ENCODE assay signal across 8 cellular contexts in genomic region chr10:87093461-87094372, GRCh38. TPM values are rescaled to one million over a fixed set of nuclear protein-coding genes. Genes with fewer than 3 reads are reported as not detected.
DNase-seq lines count a peak whose midpoint lies in the region; ATAC-seq and TF ChIP-seq lines count a peak whose summit lies in the region.

No MANE protein-coding gene starts in this region.

- H3K27me3 Mint-ChIP-seq in activated CD4-positive, alpha-beta memory T cell treated with anti-CD3 and anti-CD28 coated beads, Interleukin-2, amount 10 ng/mL, durations not matched to agents 7 days and 5 days, result no peaks in the 10 kb centered on the region

- WGBS in ectodermal cell, 2 experiments, result 0 to 1% methylated on average over 41 of the region's 41 CpGs
- WGBS in lung, 2 donors, result 1 to 2% methylated on average over 31 to 41 of the region's 41 CpGs

- CTCF ChIA-PET in HEK293T (lab: Yijun Ruan, JAX), result interaction anchor here (0.6 to 0.8 kb wide), 2 partner anchors 9 to 114 kb away, joined by 3 read pairs; no protein-coding TSS in a partner anchor
- CTCF ChIA-PET in activated CD4-positive, alpha-beta memory T cell treated with anti-CD3 and anti-CD28 coated beads, Interleukin-2, amount 10 ng/mL, durations not matched to agents 7 days and 5 days (lab: Charles Lee), result interaction anchor here (1.2 to 1.5 kb wide), 2 partner anchors 10 to 40 kb away, joined by 3 to 5 read pairs; no protein-coding TSS in a partner anchor

- H3K36me3 Mint-ChIP-seq in activated CD4-positive, alpha-beta memory T cell treated with anti-CD3 and anti-CD28 coated beads, Interleukin-2, amount 10 ng/mL, durations not matched to agents 7 days and 5 days (ENCODE audit: low read depth), result peaks cover 46% of the 10 kb centered on the region

- no peaks in the 10 kb centered on the region for H3K9me3 ChIP-seq in ectodermal cell (ENCODE audit: control insufficient read depth, low read length)
- H3K9me3 ChIP-seq in lung (ENCODE audit: control insufficient read depth in 2 of 2, insufficient read depth in 1 of 2, low read length in 1 of 2), result no peaks in the 10 kb centered on the region

- H3K4me1 ChIP-seq in ectodermal cell (ENCODE audit: control insufficient read depth, insufficient read depth, low read length), result peaks cover 15% of the 10 kb centered on the region
- peaks cover 5 to 24% of the 10 kb centered on the region in 2 donors for H3K4me1 ChIP-seq in lung (ENCODE audit: control insufficient read depth in 2 of 2, insufficient read depth in 2 of 2, low read length in 2 of 2)

- no peak overlapping the region for H3K27ac ChIP-seq in ectodermal cell (ENCODE audit: insufficient read depth, low read depth, low read length, poor library complexity, severe bottlenecking)
- H3K27ac ChIP-seq in lung (ENCODE audit: low read depth in 1 of 2, low read length in 1 of 2), result peak overlapping the region; percentile 98 to 100

- peak overlapping the region; percentile 98 for H3K4me3 Mint-ChIP-seq in activated CD4-positive, alpha-beta memory T cell treated with anti-CD3 and anti-CD28 coated beads, Interleukin-2, amount 10 ng/mL, durations not matched to agents 7 days and 5 days

- H3K27me3 ChIP-seq in ectodermal cell (ENCODE audit: control insufficient read depth, insufficient read depth, low read length, poor library complexity, severe bottlenecking) (no peaks in the 10 kb centered on the region), lung (ENCODE audit: control insufficient read depth, insufficient read depth) (no peaks in the 10 kb centered on the region)

- POLR2A ChIA-PET in HEK293T (lab: Yijun Ruan, JAX), result no interaction called here
- POLR2A ChIA-PET in activated CD4-positive, alpha-beta memory T cell treated with anti-CD3 and anti-CD28 coated beads, Interleukin-2, amount 10 ng/mL, durations not matched to agents 7 days and 5 days (lab: Charles Lee), result interaction anchor here (0.6 to 4.9 kb wide), 13 partner anchors 9 to 508 kb away, joined by 3 to 46 read pairs (median 5); no protein-coding TSS in a partner anchor

- H3K36me3 ChIP-seq in ectodermal cell (ENCODE audit: control insufficient read depth, insufficient read depth, low read length) (no peaks in the 10 kb centered on the region), lung (ENCODE audit: control insufficient read depth in 2 of 2, insufficient read depth in 2 of 2, low read length in 2 of 2) (peaks cover 0 to 3% of the 10 kb centered on the region in 2 donors)

- no peak for TF ChIP-seq CTCF in lung (IDR thresholded peaks at IDR 0.05; ENCODE audit: control extremely low read depth, extremely low read depth)

- H3K27ac Mint-ChIP-seq in activated CD4-positive, alpha-beta memory T cell treated with anti-CD3 and anti-CD28 coated beads, Interleukin-2, amount 10 ng/mL, durations not matched to agents 7 days and 5 days, result peak overlapping the region; percentile 97

- DNase-seq in DMS 273 (lab: John Stamatoyannopoulos, UW; ENCODE audit: unreplicated experiment), result peak; percentile 60
- DNase-seq in DMS 273 treated with DMSO at 0.1 percent for 48 hours (lab: John Stamatoyannopoulos, UW), result no peak
- DNase-seq in HEK293T (ENCODE audit: extremely low spot score), result peak; percentile 52
- peak; percentile 49 for DNase-seq in MV-4-11 (lab: John Stamatoyannopoulos, UW)
- peak; percentile 83 for DNase-seq in activated CD4-positive, alpha-beta memory T cell treated with anti-CD3 and anti-CD28 coated beads, Interleukin-2, amount 10 ng/mL, durations not matched to agents 7 days and 5 days
- DNase-seq in lung (ENCODE audit: low spot score), result peak; percentile 78
- peak; percentile 39 to 54 (median 41) for DNase-seq in stimulated activated CD4-positive, alpha-beta T cell treated with anti-CD3 and anti-CD28 coated beads, TNF-alpha, amount 100 ng/mL, for 4 hours (ENCODE audit: low read depth in 3 of 3)

- H3K4me3 ChIP-seq in ectodermal cell (ENCODE audit: insufficient read depth, low read depth, low read length) (peak overlapping the region; percentile 65), lung (peak overlapping the region; percentile 66)

- H3K4me1 Mint-ChIP-seq in activated CD4-positive, alpha-beta memory T cell treated with anti-CD3 and anti-CD28 coated beads, Interleukin-2, amount 10 ng/mL, durations not matched to agents 7 days and 5 days, result peaks cover 45% of the 10 kb centered on the region

- no peaks in the 10 kb centered on the region for H3K9me3 Mint-ChIP-seq in activated CD4-positive, alpha-beta memory T cell treated with anti-CD3 and anti-CD28 coated beads, Interleukin-2, amount 10 ng/mL, durations not matched to agents 7 days and 5 days

- peak; percentile 13 for ATAC-seq in lung (ENCODE audit: insufficient read depth, low FRiP score)

TF ChIP-seq in HEK293T, 16 proteins besides CTCF, POLR2A, EP300 and RAD21:
- TF ChIP-seq L3MBTL2 (conservative IDR thresholded peaks at IDR 0.05), result no peak
- peak; percentile 3; the same call in 1 of the 2 replicates for TF ChIP-seq PKNOX1 (IDR thresholded peaks at IDR 0.05)
TF ChIP-seq in HEK293T: peak in this region for 1.

RNA-seq across cellular contexts. Expression of gene GLUD1, which starts 0.9 kb away (rescaled TPM):
- total RNA-seq in activated CD4-positive, alpha-beta memory T cell treated with anti-CD3 and anti-CD28 coated beads, Interleukin-2, amount 10 ng/mL, durations not matched to agents 7 days and 5 days, result 100 to 1,000 TPM; 111 to 121 TPM
- 102 TPM for polyA plus RNA-seq in ectodermal cell (2013, experiment 1 of 4)
- 101 TPM for polyA plus RNA-seq in ectodermal cell (2013, experiment 2 of 4)
- 79.2 TPM for polyA plus RNA-seq in ectodermal cell (2013, experiment 3 of 4)
- polyA plus RNA-seq in ectodermal cell (2013, experiment 4 of 4), result 86.2 TPM
- 100 to 1,000 TPM; 124 to 133 TPM for total RNA-seq in lung
- polyA plus RNA-seq in lung, result 10 to 100 TPM; 52.7 to 69.0 TPM

RNA-seq across cellular contexts. Expression of gene SHLD2, which starts 1.3 kb away (rescaled TPM):
- 10 to 100 TPM; 31.0 to 31.4 TPM for total RNA-seq in activated CD4-positive, alpha-beta memory T cell treated with anti-CD3 and anti-CD28 coated beads, Interleukin-2, amount 10 ng/mL, durations not matched to agents 7 days and 5 days
- 27.9 TPM for polyA plus RNA-seq in ectodermal cell (2013, experiment 1 of 4)
- 25.9 TPM for polyA plus RNA-seq in ectodermal cell (2013, experiment 2 of 4)
- 19.2 TPM for polyA plus RNA-seq in ectodermal cell (2013, experiment 3 of 4)
- 20.8 TPM for polyA plus RNA-seq in ectodermal cell (2013, experiment 4 of 4)
- 10 to 100 TPM; 26.2 to 34.5 TPM for total RNA-seq in lung
- polyA plus RNA-seq in lung, result 10 to 100 TPM; 12.8 to 16.0 TPM
